Comparison of ENCODE assay signal across 1 cellular context in genomic region chr1:163074004-163074403, GRCh38.
TF ChIP-seq lines count a peak whose summit lies in the region.

No MANE protein-coding gene starts in this region.

TF ChIP-seq in SK-N-SH treated with all-trans-retinoic acid at 6 μM for 48 hours, 23 proteins besides CTCF, POLR2A, EP300 and RAD21 (continued from another document):
- TF ChIP-seq ZNF8 (CRISPR knock-in tag; IDR thresholded peaks at IDR 0.05) (0 out of 2 replicates have a peak, but pooled peaks have one; percentile 19), GLIS3 (CRISPR knock-in tag; IDR thresholded peaks at IDR 0.05) (peak; percentile 90), ESRRG (CRISPR knock-in tag; IDR thresholded peaks at IDR 0.05) (peak; percentile 30; the same call in 1 of the 2 replicates), CSRNP3 (CRISPR knock-in tag; IDR thresholded peaks at IDR 0.05) (peak; percentile 73; the same call in 1 of the 2 replicates)
